ENCODE assay signal across 17 cellular contexts in genomic region chr2:194550702-194551101, GRCh38.
A peak's percentile ranks its signal among the peaks of the same experiment; 100 is the strongest.
DNase-seq lines count a peak whose midpoint lies in the region; ATAC-seq and TF ChIP-seq lines count a peak whose summit lies in the region.
"Had no signal": no experiment of that assay in that cellular context is flagged by ENCODE, and none has a peak within 500 bp of the region (broad histone marks: within the 10 kb centered on the region; RNA-seq: fewer than 3 reads in every experiment).

No MANE protein-coding gene starts in this region.

- H3K9me2 ChIP-seq in HCT116 (ENCODE audit: insufficient read depth): no peaks in the 10 kb centered on the region
- no peaks in the 10 kb centered on the region for H3K9me2 ChIP-seq in hepatocyte (replicated peaks; ENCODE audit: insufficient read depth)

- POLR2A ChIA-PET in HCT116 (lab: Charles Lee): no interaction called here

- peaks cover 0 to 7% of the 10 kb centered on the region in 2 experiments; a peak in 1 of 4 replicates for H3K4me1 ChIP-seq in HCT116 (ENCODE audit: control insufficient read depth in 1 of 2, insufficient read depth in 2 of 2, low read length in 2 of 2)
- peaks cover 18% of the 10 kb centered on the region for H3K4me1 ChIP-seq in hepatocyte (ENCODE audit: insufficient read depth)

- 46% methylated on average over 1 of the region's 1 CpG for WGBS in hepatocyte (ENCODE audit: low lambda C conversion rate, missing lambda C conversion rate)

- TF ChIP-seq RAD21 in HCT116 (IDR thresholded peaks at IDR 0.05; ENCODE audit: low read depth): no peak

- H3K79me2 ChIP-seq in HCT116 (ENCODE audit: insufficient read depth, low read length) (no peaks in the 10 kb centered on the region), hepatocyte (no peaks in the 10 kb centered on the region)

- H3K4me3 ChIP-seq in HCT116 (replicated peaks in 1 of 2; ENCODE audit: low read depth in 1 of 2, low read length in 2 of 2): no peak overlapping the region
- no peak overlapping the region for H3K4me3 ChIP-seq in SK-N-MC
- H3K4me3 ChIP-seq in hepatocyte: no peak overlapping the region

- in situ Hi-C loops in ACHN (cut with HindIII; ENCODE audit: low pct_ligation_motif_present, low pct_unique_long_range_greater_than_20kb, low sequenced_read_pairs): no loop called here

- H3K9me3 ChIP-seq in HCT116 (ENCODE audit: control insufficient read depth in 1 of 2, insufficient read depth in 1 of 2, low read depth in 1 of 2, low read length in 2 of 2): no peaks in the 10 kb centered on the region
- H3K9me3 ChIP-seq in SK-N-MC (ENCODE audit: low read depth, low read length): no peaks in the 10 kb centered on the region
- no peaks in the 10 kb centered on the region for H3K9me3 ChIP-seq in hepatocyte (ENCODE audit: low read depth)

- ATAC-seq in HCT116 (no peak), HG03457 (IDR thresholded peaks at IDR 0.05; ENCODE audit: unreplicated experiment) (no peak), left cardiac atrium (no peak)

- BruUV-seq in HCT116 (replicated peaks; lab: Mats Ljungman, UMichigan): no TSS peak

- H3K36me3 ChIP-seq in HCT116 (ENCODE audit: control insufficient read depth in 1 of 2, insufficient read depth in 2 of 2, low read length in 2 of 2) (no peaks in the 10 kb centered on the region), SK-N-MC (ENCODE audit: insufficient read depth, low read length) (no peaks in the 10 kb centered on the region), hepatocyte (replicated peaks; ENCODE audit: insufficient read depth, low read depth) (no peaks in the 10 kb centered on the region)

- no peak for TF ChIP-seq POLR2A in HCT116 (IDR thresholded peaks at IDR 0.05; ENCODE audit: borderline replicate concordance, extremely low read depth, insufficient read depth, insufficient read length)

- H3K4me2 ChIP-seq in HCT116 (ENCODE audit: low read length) (no peak overlapping the region), hepatocyte (no peak overlapping the region)

- H3K9ac ChIP-seq in HCT116 (ENCODE audit: low read length) (no peak overlapping the region), SK-N-MC (ENCODE audit: insufficient read length) (no peak overlapping the region)

- H3K27ac ChIP-seq in HCT116 (ENCODE audit: low read depth, low read length) (no peak overlapping the region), SK-N-MC (peak overlapping the region; percentile 10; the same call in 1 of the 2 replicates), hepatocyte (peak overlapping the region; percentile 32)

- DNase-seq in ACHN (peak; percentile 5), HCT116 (ENCODE audit: low read depth, low spot score) (no peak), SK-N-MC (ENCODE audit: low read depth, low spot score) (no peak), hepatocyte (ENCODE audit: low spot score) (no peak), left cardiac atrium (no peak), NCI-H1417 treated with DMSO at 0.1 percent for 48 hours (lab: John Stamatoyannopoulos, UW) (no peak)
- DNase-seq: CD4-positive, alpha-beta memory T cell; DMS79 treated with DMSO at 0.1 percent for 48 hours; GDM1; HFFc6; MV-4-11; NCI-H1417; NCI-H1930; NCI-H446 treated with DMSO at 0.1 percent for 48 hours; NCI-H774; T-helper 1 cell had no signal

- intact Hi-C loops in HCT116 (cut with micrococcal nuclease): no loop called here
- intact Hi-C loops in left cardiac atrium (cut with DNase I): no loop called here

- H3K27me3 ChIP-seq in HCT116 (ENCODE audit: insufficient read depth, low read length) (no peaks in the 10 kb centered on the region), hepatocyte (no peaks in the 10 kb centered on the region)

- H4K20me1 ChIP-seq in HCT116 (ENCODE audit: insufficient read depth) (no peaks in the 10 kb centered on the region), hepatocyte (ENCODE audit: insufficient read depth, poor library complexity, severe bottlenecking) (no peaks in the 10 kb centered on the region)

- peak overlapping the region; percentile 70 for H2AFZ ChIP-seq in HCT116 (ENCODE audit: low read depth, low read length, poor library complexity, severe bottlenecking)
- no peak overlapping the region for H2AFZ ChIP-seq in hepatocyte

- CTCF ChIA-PET in HCT116 (lab: Charles Lee): no interaction called here

- TF ChIP-seq CTCF in HCT116 (IDR thresholded peaks at IDR 0.05 in 2 of 3, conservative IDR thresholded peaks at IDR 0.05 in 1 of 3; ENCODE audit: borderline replicate concordance in 1 of 3, insufficient read depth in 1 of 3, low read depth in 2 of 3, low read length in 2 of 3) (no peak), hepatocyte (IDR thresholded peaks at IDR 0.05; ENCODE audit: poor library complexity) (no peak)

- RAD21 ChIA-PET in HCT116 (lab: Charles Lee; ENCODE audit: low non-redundant PET in 1 of 2, low total read pairs in 2 of 2, uncharacterized antibody in 2 of 2, unreplicated experiment in 2 of 2): no interaction called here

TF ChIP-seq in HCT116, 20 proteins besides CTCF, POLR2A, EP300 and RAD21:
- TF ChIP-seq CEBPB (IDR thresholded peaks at IDR 0.05; ENCODE audit: low read depth) (no peak), SRF (IDR thresholded peaks at IDR 0.05; ENCODE audit: low read depth) (no peak), FOSL1 (IDR thresholded peaks at IDR 0.05; ENCODE audit: low read depth) (no peak), ZBTB33 (IDR thresholded peaks at IDR 0.05; ENCODE audit: extremely low read depth, insufficient replicate concordance, low read length) (no peak), TCF7L2 (IDR thresholded peaks at IDR 0.05; ENCODE audit: borderline replicate concordance, extremely low read depth, insufficient read depth, insufficient read length) (no peak), SIN3A (IDR thresholded peaks at IDR 0.05; ENCODE audit: low read depth) (no peak), EGR1 (IDR thresholded peaks at IDR 0.05; ENCODE audit: low read depth) (no peak), ELF1 (IDR thresholded peaks at IDR 0.05; ENCODE audit: borderline replicate concordance, low read depth) (no peak), EZH2 (IDR thresholded peaks at IDR 0.05) (no peak), YY1 (IDR thresholded peaks at IDR 0.05; ENCODE audit: extremely low read depth, insufficient replicate concordance, low read depth, low read length) (no peak), SP1 (IDR thresholded peaks at IDR 0.05; ENCODE audit: low read depth) (no peak)
- TF ChIP-seq, protein P1, sequence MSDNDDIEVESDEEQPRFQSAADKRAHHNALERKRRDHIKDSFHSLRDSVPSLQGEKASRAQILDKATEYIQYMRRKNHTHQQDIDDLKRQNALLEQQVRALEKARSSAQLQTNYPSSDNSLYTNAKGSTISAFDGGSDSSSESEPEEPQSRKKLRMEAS (IDR thresholded peaks at IDR 0.05): no peak
- TF ChIP-seq, protein P2, sequence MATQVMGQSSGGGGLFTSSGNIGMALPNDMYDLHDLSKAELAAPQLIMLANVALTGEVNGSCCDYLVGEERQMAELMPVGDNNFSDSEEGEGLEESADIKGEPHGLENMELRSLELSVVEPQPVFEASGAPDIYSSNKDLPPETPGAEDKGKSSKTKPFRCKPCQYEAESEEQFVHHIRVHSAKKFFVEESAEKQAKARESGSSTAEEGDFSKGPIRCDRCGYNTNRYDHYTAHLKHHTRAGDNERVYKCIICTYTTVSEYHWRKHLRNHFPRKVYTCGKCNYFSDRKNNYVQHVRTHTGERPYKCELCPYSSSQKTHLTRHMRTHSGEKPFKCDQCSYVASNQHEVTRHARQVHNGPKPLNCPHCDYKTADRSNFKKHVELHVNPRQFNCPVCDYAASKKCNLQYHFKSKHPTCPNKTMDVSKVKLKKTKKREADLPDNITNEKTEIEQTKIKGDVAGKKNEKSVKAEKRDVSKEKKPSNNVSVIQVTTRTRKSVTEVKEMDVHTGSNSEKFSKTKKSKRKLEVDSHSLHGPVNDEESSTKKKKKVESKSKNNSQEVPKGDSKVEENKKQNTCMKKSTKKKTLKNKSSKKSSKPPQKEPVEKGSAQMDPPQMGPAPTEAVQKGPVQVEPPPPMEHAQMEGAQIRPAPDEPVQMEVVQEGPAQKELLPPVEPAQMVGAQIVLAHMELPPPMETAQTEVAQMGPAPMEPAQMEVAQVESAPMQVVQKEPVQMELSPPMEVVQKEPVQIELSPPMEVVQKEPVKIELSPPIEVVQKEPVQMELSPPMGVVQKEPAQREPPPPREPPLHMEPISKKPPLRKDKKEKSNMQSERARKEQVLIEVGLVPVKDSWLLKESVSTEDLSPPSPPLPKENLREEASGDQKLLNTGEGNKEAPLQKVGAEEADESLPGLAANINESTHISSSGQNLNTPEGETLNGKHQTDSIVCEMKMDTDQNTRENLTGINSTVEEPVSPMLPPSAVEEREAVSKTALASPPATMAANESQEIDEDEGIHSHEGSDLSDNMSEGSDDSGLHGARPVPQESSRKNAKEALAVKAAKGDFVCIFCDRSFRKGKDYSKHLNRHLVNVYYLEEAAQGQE (IDR thresholded peaks at IDR 0.05; ENCODE audit: low read depth): no peak
- TF ChIP-seq, protein P3, sequence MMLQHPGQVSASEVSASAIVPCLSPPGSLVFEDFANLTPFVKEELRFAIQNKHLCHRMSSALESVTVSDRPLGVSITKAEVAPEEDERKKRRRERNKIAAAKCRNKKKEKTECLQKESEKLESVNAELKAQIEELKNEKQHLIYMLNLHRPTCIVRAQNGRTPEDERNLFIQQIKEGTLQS (IDR thresholded peaks at IDR 0.05): no peak
